In genomic region chrX:71533514-71533849, GRCh38 we compare ENCODE assay signal across 8 cellular contexts. TPM values are rescaled to one million over a fixed set of nuclear protein-coding genes. Genes with fewer than 3 reads are reported as not detected.
DNase-seq lines count a peak whose midpoint lies in the region; ATAC-seq, FAIRE-seq and TF ChIP-seq lines count a peak whose summit lies in the region.

No MANE protein-coding gene starts in this region.

- in situ Hi-C loops in GM12878 (cut with MboI) = loop anchor here (10.0 kb wide), 1 partner anchor 339 kb away; no protein-coding TSS in a partner anchor
- in situ Hi-C loops in transverse colon (cut with MboI; ENCODE audit: low pct_ligation_motif_present in 1 of 4, low pct_unique_long_range_greater_than_20kb in 1 of 4, low sequenced_read_pairs in 3 of 4) = no loop called here

- H3K27me3 ChIP-seq in GM12878 (replicated peaks in 1 of 2; ENCODE audit: control insufficient read depth in 2 of 2, insufficient read depth in 2 of 2, low read length in 1 of 2) (no peaks in the 10 kb centered on the region), transverse colon (no peaks in the 10 kb centered on the region)

- no peak for TF ChIP-seq CTCF in GM12878 (IDR thresholded peaks at IDR 0.05 in 2 of 3, conservative IDR thresholded peaks at IDR 0.05 in 1 of 3; ENCODE audit: control insufficient read depth in 2 of 3, extremely low read depth in 1 of 3, insufficient read depth in 1 of 3, low read depth in 3 of 3, low read length in 3 of 3)
- no peak for TF ChIP-seq CTCF in lower leg skin (IDR thresholded peaks at IDR 0.05)
- no peak for TF ChIP-seq CTCF in transverse colon (IDR thresholded peaks at IDR 0.05)

- POLR2A ChIA-PET in activated CD4-positive, alpha-beta T cell treated with anti-CD3 and anti-CD28 coated beads, Interleukin-2, amount 10 ng/mL, durations not matched to agents 7 days and 5 days (lab: Charles Lee) = no interaction called here
- POLR2A ChIA-PET in GM12878 (lab: Charles Lee) = interaction anchor here (0.6 to 2.3 kb wide), 7 partner anchors 9 to 428 kb away, joined by 3 to 10 read pairs (median 4); no protein-coding TSS in a partner anchor

- RAD21 ChIA-PET in GM12878 (lab: Charles Lee; ENCODE audit: unreplicated experiment) = interaction anchor here (1.0 to 2.9 kb wide), 5 partner anchors 40 to 167 kb away, joined by 4 to 10 read pairs (median 6); partner anchors contain the start of gene TAF1

- H3K27ac ChIP-seq in GM12878 (ENCODE audit: control insufficient read depth, insufficient read depth) (peak overlapping the region; percentile 83), transverse colon (peak overlapping the region; percentile 87 to 94 (median 93))

- CTCF ChIA-PET in activated CD4-positive, alpha-beta T cell treated with anti-CD3 and anti-CD28 coated beads, Interleukin-2, amount 10 ng/mL, durations not matched to agents 7 days and 5 days (lab: Charles Lee) = interaction anchor here (0.6 to 1.0 kb wide), 3 partner anchors 19 to 82 kb away, joined by 3 to 4 read pairs (median 3); no protein-coding TSS in a partner anchor
- CTCF ChIA-PET in GM12878 (lab: Yijun Ruan, JAX) = interaction anchor here (1.1 to 2.3 kb wide), 4 partner anchors 17 to 119 kb away, joined by 4 to 7 read pairs (median 6); no protein-coding TSS in a partner anchor

- H3K4me1 ChIP-seq in GM12878 (ENCODE audit: control insufficient read depth, insufficient read depth, low read length) (0 out of 2 replicates have a peak, but pooled peaks cover 3% of the 10 kb centered on the region), transverse colon (peaks cover 0 to 26% (median under 1%) of the 10 kb centered on the region in 4 donors)

- H4K20me1 ChIP-seq in GM12878 (ENCODE audit: control insufficient read depth, insufficient read depth) = peaks cover 2% of the 10 kb centered on the region; the same call in 1 of the 2 replicates

- intact Hi-C loops in GM12878 (cut with micrococcal nuclease; ENCODE audit: unreplicated experiment) = loop anchor here (5.0 kb wide), 1 partner anchor 166 kb away; the partner anchor contains the start of gene TAF1
- intact Hi-C loops in lower leg skin (cut with DNase I; ENCODE audit: low total_unique reads) = no loop called here
- intact Hi-C loops in transverse colon (cut with DNase I; ENCODE audit: low total_unique reads) = no loop called here

- H3K79me2 ChIP-seq in GM12878 (ENCODE audit: control insufficient read depth, insufficient read depth, low read length) = peaks cover 55% of the 10 kb centered on the region

- TF ChIP-seq POLR2A in GM12878 (IDR thresholded peaks at IDR 0.05; ENCODE audit: low read depth, low read length) (no peak), lower leg skin (IDR thresholded peaks at IDR 0.05) (no peak), transverse colon (IDR thresholded peaks at IDR 0.05) (no peak)

- TF ChIP-seq EP300 in GM12878 (IDR thresholded peaks at IDR 0.05; ENCODE audit: borderline replicate concordance in 1 of 2, control insufficient read depth in 1 of 2, low read depth in 2 of 2, low read length in 2 of 2) (no peak), transverse colon (IDR thresholded peaks at IDR 0.05; ENCODE audit: low read depth) (no peak)

- 32% methylated on average over 12 of the region's 12 CpGs for WGBS in GM12878 (ENCODE audit: insufficient coverage, insufficient replicate concordance, low lambda C conversion rate, missing lambda C conversion rate)
- WGBS in lower leg skin, 2 donors = 0 to 33% methylated on average over 12 of the region's 12 CpGs
- 42% methylated on average over 12 of the region's 12 CpGs; no CpG with 5 or more reads in 1 of the 2 donors for WGBS in transverse colon (ENCODE audit: low coverage in 1 of 2), 2 donors

- H3K4me1 Mint-ChIP-seq in activated CD4-positive, alpha-beta T cell treated with anti-CD3 and anti-CD28 coated beads, Interleukin-2, amount 10 ng/mL, durations not matched to agents 7 days and 5 days = peaks cover 28% of the 10 kb centered on the region

- H3K9me3 Mint-ChIP-seq in activated CD4-positive, alpha-beta T cell treated with anti-CD3 and anti-CD28 coated beads, Interleukin-2, amount 10 ng/mL, durations not matched to agents 7 days and 5 days = no peaks in the 10 kb centered on the region

- no peak overlapping the region for H3K4me2 ChIP-seq in GM12878 (ENCODE audit: control insufficient read depth, insufficient read depth)

- BruUV-seq in GM12878 (replicated peaks; lab: Mats Ljungman, UMichigan) = no TSS peak

- no peak overlapping the region for H2AFZ ChIP-seq in GM12878 (ENCODE audit: control insufficient read depth, low read depth, low read length)

- H3K27ac Mint-ChIP-seq in activated CD4-positive, alpha-beta T cell treated with anti-CD3 and anti-CD28 coated beads, Interleukin-2, amount 10 ng/mL, durations not matched to agents 7 days and 5 days = peak overlapping the region; percentile 100

- H3K4me3 ChIP-seq in GM12878 = peak overlapping the region; percentile 71
- peak overlapping the region; percentile 59 for H3K4me3 ChIP-seq in lower leg skin (ENCODE audit: low read depth, poor library complexity, severe bottlenecking)
- H3K4me3 ChIP-seq in transverse colon = peak overlapping the region; percentile 46 to 83 (median 64)

- FAIRE-seq in GM12878 (lab: Jason Lieb, UNC) = no peak
- FAIRE-seq in RCC 7860 (lab: Jason Lieb, UNC) = no peak

- H3K27me3 Mint-ChIP-seq in activated CD4-positive, alpha-beta T cell treated with anti-CD3 and anti-CD28 coated beads, Interleukin-2, amount 10 ng/mL, durations not matched to agents 7 days and 5 days = no peaks in the 10 kb centered on the region

- no peaks in the 10 kb centered on the region; the same call in 2 of the 3 replicates for H3K9me3 ChIP-seq in GM12878 (replicated peaks; ENCODE audit: control insufficient read depth, insufficient read depth, low read length)
- no peaks in the 10 kb centered on the region for H3K9me3 ChIP-seq in transverse colon

- no peak for DNase-seq in activated CD4-positive, alpha-beta T cell treated with anti-CD3 and anti-CD28 coated beads, Interleukin-2, amount 10 ng/mL, durations not matched to agents 7 days and 5 days
- no peak for DNase-seq in activated CD4-positive, alpha-beta T cell treated with anti-CD3 and anti-CD28 coated beads, Interleukin-2, amount 50 U/mL, for 48 hours
- DNase-seq in GM12878 (ENCODE audit: low read depth, low spot score) = no peak
- no peak for DNase-seq in lower leg skin (ENCODE audit: low spot score in 2 of 2)
- DNase-seq in transverse colon = no peak
- no peak for DNase-seq in glomerular visceral epithelial cell (ENCODE audit: extremely low spot score)
- DNase-seq in RCC 7860 (ENCODE audit: low spot score) = no peak

- no peak for TF ChIP-seq RAD21 in GM12878 (IDR thresholded peaks at IDR 0.05; ENCODE audit: insufficient read depth, low read depth, low read length)

- no peak for ATAC-seq in GM12878
- ATAC-seq in HG02798 (IDR thresholded peaks at IDR 0.05; ENCODE audit: poor library complexity, unreplicated experiment) = no peak

- SMC1A ChIA-PET in GM12878 (lab: Charles Lee; ENCODE audit: uncharacterized antibody, unreplicated experiment) = interaction anchor here (1.0 to 7.2 kb wide), 7 partner anchors 9 to 168 kb away, joined by 3 to 51 read pairs (median 5); partner anchors contain the start of genes CXCR3 and TAF1

- peak overlapping the region; percentile 87 for H3K9ac ChIP-seq in GM12878 (ENCODE audit: control insufficient read depth, insufficient read depth, low read length)

- H3K4me3 Mint-ChIP-seq in activated CD4-positive, alpha-beta T cell treated with anti-CD3 and anti-CD28 coated beads, Interleukin-2, amount 10 ng/mL, durations not matched to agents 7 days and 5 days = peak overlapping the region; percentile 85

- no peaks in the 10 kb centered on the region for H3K36me3 ChIP-seq in GM12878 (ENCODE audit: control insufficient read depth in 2 of 2, insufficient read depth in 2 of 2, low read length in 1 of 2)
- H3K36me3 ChIP-seq in transverse colon = no peaks in the 10 kb centered on the region

- peaks cover 35% of the 10 kb centered on the region for H3K36me3 Mint-ChIP-seq in activated CD4-positive, alpha-beta T cell treated with anti-CD3 and anti-CD28 coated beads, Interleukin-2, amount 10 ng/mL, durations not matched to agents 7 days and 5 days (ENCODE audit: low read depth)

RNA-seq across cellular contexts. Expression of gene OGT, which starts 0.6 kb away (rescaled TPM):
- 100 to 1,000 TPM; 345 to 362 TPM for total RNA-seq in activated CD4-positive, alpha-beta T cell treated with anti-CD3 and anti-CD28 coated beads, Interleukin-2, amount 10 ng/mL, durations not matched to agents 7 days and 5 days
- total RNA-seq in GM12878 (2013; cell fraction: nucleolus; rRNA removed) = 1,605 and 1,665 TPM in 2 replicates
- total RNA-seq in GM12878 (2014; rRNA removed) (111 and 121 TPM in 2 replicates), GM12878 (2014; rRNA removed; fragmentation: Illumina TruSeq; extraction: Trizol) (103 and 109 TPM in 2 replicates), GM12878 (2021) (150 and 163 TPM in 2 replicates), lower leg skin (100 to 1,000 TPM in 1 of 4 donors, 10 to 100 TPM in 3; 72.2 to 139 (median 90.6) TPM), transverse colon (100 to 1,000 TPM; 146 to 307 (median 237) TPM)
- 105 TPM for polyA plus RNA-seq in GM12878 (2011; ENCODE audit: low read depth)
- polyA plus RNA-seq in GM12878 (2011; rRNA removed) (638 and 671 TPM in 2 replicates), GM12878 (2014; fragmentation: Illumina TruSeq; extraction: Trizol) (142 and 188 TPM in 2 replicates), GM12878 (2014; fragmentation: Nextera tagmentation; extraction: Ambion mirVana) (10 to 100 TPM; 38.2 to 43.8 TPM), GM12878 (2014; rRNA removed) (176 and 192 TPM in 2 replicates), GM12878 (2016; fragmentation: Nextera tagmentation; extraction: Ambion mirVana) (10 to 100 TPM; 45.0 to 50.2 TPM)
- 393 and 417 TPM in 2 replicates for polyA plus RNA-seq in GM12878 (2011; cell fraction: cytosol; rRNA removed)
- 2,850 and 3,821 TPM in 2 replicates for polyA plus RNA-seq in GM12878 (2011; cell fraction: nucleus; rRNA removed)
- polyA plus RNA-seq in GM12878 (2012) = 117 and 123 TPM in 2 replicates
- 422 and 572 TPM in 2 replicates for polyA minus RNA-seq in GM12878 (2011; rRNA and poly(A)+ RNA removed)
- polyA minus RNA-seq in GM12878 (2011; cell fraction: cytosol; rRNA and poly(A)+ RNA removed) = 94.5 and 106 TPM in 2 replicates
- 476 and 579 TPM in 2 replicates for polyA minus RNA-seq in GM12878 (2011; cell fraction: nucleus; rRNA and poly(A)+ RNA removed)

RNA-seq across cellular contexts. Expression of gene GCNA, which starts 44.8 kb away (rescaled TPM):
- total RNA-seq in activated CD4-positive, alpha-beta T cell treated with anti-CD3 and anti-CD28 coated beads, Interleukin-2, amount 10 ng/mL, durations not matched to agents 7 days and 5 days = 1 to 10 TPM; 4.7 to 5.9 TPM
- total RNA-seq in GM12878 (2013; cell fraction: nucleolus; rRNA removed) = 5.3 and 7.3 TPM in 2 replicates
- 0.62 and 1.8 TPM in 2 replicates for total RNA-seq in GM12878 (2014; rRNA removed)
- total RNA-seq in GM12878 (2014; rRNA removed; fragmentation: Illumina TruSeq; extraction: Trizol) = 1.4 and 1.9 TPM in 2 replicates
- 1.0 and 1.3 TPM in 2 replicates for total RNA-seq in GM12878 (2021)
- polyA plus RNA-seq in GM12878 (2011; ENCODE audit: low read depth) = 0.51 TPM
- polyA plus RNA-seq in GM12878 (2011; rRNA removed) = 1.3 and 2.1 TPM in 2 replicates
- polyA plus RNA-seq in GM12878 (2011; cell fraction: cytosol; rRNA removed) = 0.51 and 0.53 TPM in 2 replicates
- polyA plus RNA-seq in GM12878 (2011; cell fraction: nucleus; rRNA removed) = 4.2 and 6.0 TPM in 2 replicates
- 0.58 and 1.4 TPM in 2 replicates for polyA plus RNA-seq in GM12878 (2012)
- polyA plus RNA-seq in GM12878 (2014; fragmentation: Illumina TruSeq; extraction: Trizol) = 1.6 and 2.8 TPM in 2 replicates
- polyA plus RNA-seq in GM12878 (2014; fragmentation: Nextera tagmentation; extraction: Ambion mirVana) = 1 to 10 TPM in 1 of 2 experiments, under 1 TPM in 1; 0.69 to 1.1 TPM
- 0.81 and 1.4 TPM in 2 replicates for polyA plus RNA-seq in GM12878 (2014; rRNA removed)
- under 1 TPM; 0.37 to 0.72 TPM for polyA plus RNA-seq in GM12878 (2016; fragmentation: Nextera tagmentation; extraction: Ambion mirVana)
- polyA minus RNA-seq in GM12878 (2011; rRNA and poly(A)+ RNA removed) = 1.3 and 1.8 TPM in 2 replicates
- polyA minus RNA-seq in GM12878 (2011; cell fraction: cytosol; rRNA and poly(A)+ RNA removed) = not detected in 2 replicates
- 1.3 and 1.6 TPM in 2 replicates for polyA minus RNA-seq in GM12878 (2011; cell fraction: nucleus; rRNA and poly(A)+ RNA removed)
- total RNA-seq in lower leg skin = 1 to 10 TPM in 2 of 4 donors, under 1 TPM in 2; 0.67 to 3.8 (median 0.98) TPM
- 1 to 10 TPM; 1.9 to 3.7 (median 3.0) TPM for total RNA-seq in transverse colon
